In genomic region chr12:131283191-131283861, GRCh38 we compare ENCODE assay signal across 20 cellular contexts.
"Had no signal": no experiment of that assay in that cellular context is flagged by ENCODE, and none has a peak within 500 bp of the region (broad histone marks: within the 10 kb centered on the region; RNA-seq: fewer than 3 reads in every experiment).

No MANE protein-coding gene starts in this region.

- H3K36me3 Mint-ChIP-seq: mesothelial cell of epicardium had no signal

- H3K27me3 Mint-ChIP-seq: activated CD8-positive, alpha-beta T cell treated with anti-CD3 and anti-CD28 coated beads for 36 hours; activated naive CD8-positive, alpha-beta T cell treated with anti-CD3 and anti-CD28 coated beads, Interleukin-2, amount 50 U/mL, for 24 hours had no signal

- H3K27ac ChIP-seq: breast epithelium, gastrocnemius medialis, heart left ventricle, lower lobe of right lung, neutrophil, right atrium auricular region, skin epidermis, transverse colon had no signal

- H3K4me1 ChIP-seq: breast epithelium, gastrocnemius medialis, heart left ventricle, lower lobe of right lung, right atrium auricular region, transverse colon had no signal

- H3K4me1 Mint-ChIP-seq: activated naive CD8-positive, alpha-beta T cell treated with anti-CD3 and anti-CD28 coated beads, Interleukin-2, amount 50 U/mL, for 24 hours; activated T-helper 17 cell treated with anti-CD3 and anti-CD28 coated beads, Interleukin-2, amount 50 U/mL, for 72 hours; mesothelial cell of epicardium had no signal

- H3K36me3 ChIP-seq: breast epithelium, gastrocnemius medialis, heart left ventricle, lower lobe of right lung, neutrophil, right atrium auricular region, transverse colon had no signal

- H3K4me3 ChIP-seq: breast epithelium, gastrocnemius medialis, heart left ventricle, lower lobe of right lung, right atrium auricular region, skin epidermis, transverse colon had no signal

- DNase-seq: activated CD4-positive, alpha-beta T cell treated with anti-CD3 and anti-CD28 coated beads for 1 hour; activated CD8-positive, alpha-beta T cell treated with anti-CD3 and anti-CD28 coated beads for 36 hours; activated naive CD4-positive, alpha-beta T cell treated with Interleukin-2 at 50 U/mL for 16 hours; activated naive CD8-positive, alpha-beta T cell treated with anti-CD3 and anti-CD28 coated beads, Interleukin-2, amount 50 U/mL, for 24 hours; dermis blood vessel endothelial cell; stimulated activated CD4-positive, alpha-beta T cell treated with anti-CD3 and anti-CD28 coated beads, Interleukin-4, amount 100 ng/mL, for 24 hours; stimulated activated CD8-positive, alpha-beta memory T cell treated with anti-CD3 and anti-CD28 coated beads, Interleukin-4, amount 100 ng/mL, for 48 hours; stimulated activated naive CD4-positive, alpha-beta T cell treated with Interleukin-2 at 50 U/mL for 16 hours; substantia nigra; T-helper 9 cell; transverse colon had no signal

- H3K9me3 Mint-ChIP-seq: activated CD8-positive, alpha-beta T cell treated with anti-CD3 and anti-CD28 coated beads for 36 hours; activated naive CD8-positive, alpha-beta T cell treated with anti-CD3 and anti-CD28 coated beads, Interleukin-2, amount 50 U/mL, for 24 hours; activated T-helper 17 cell treated with anti-CD3 and anti-CD28 coated beads, Interleukin-2, amount 50 U/mL, for 72 hours; mesothelial cell of epicardium had no signal

- H3K4me3 Mint-ChIP-seq: activated CD8-positive, alpha-beta T cell treated with anti-CD3 and anti-CD28 coated beads for 36 hours; activated naive CD8-positive, alpha-beta T cell treated with anti-CD3 and anti-CD28 coated beads, Interleukin-2, amount 50 U/mL, for 24 hours; activated T-helper 17 cell treated with anti-CD3 and anti-CD28 coated beads, Interleukin-2, amount 50 U/mL, for 72 hours; mesothelial cell of epicardium had no signal

- H3K9me3 ChIP-seq: breast epithelium, gastrocnemius medialis, heart left ventricle, lower lobe of right lung, neutrophil, right atrium auricular region, transverse colon had no signal

- H3K27me3 ChIP-seq: gastrocnemius medialis, neutrophil, right atrium auricular region, transverse colon had no signal

- ATAC-seq: gastrocnemius medialis, heart left ventricle, lower lobe of right lung had no signal

- H3K27ac Mint-ChIP-seq: activated CD8-positive, alpha-beta T cell treated with anti-CD3 and anti-CD28 coated beads for 36 hours; activated naive CD8-positive, alpha-beta T cell treated with anti-CD3 and anti-CD28 coated beads, Interleukin-2, amount 50 U/mL, for 24 hours; activated T-helper 17 cell treated with anti-CD3 and anti-CD28 coated beads, Interleukin-2, amount 50 U/mL, for 72 hours; mesothelial cell of epicardium had no signal
